8 cellular contexts compared by ENCODE assay signal in the genomic region with DNA sequence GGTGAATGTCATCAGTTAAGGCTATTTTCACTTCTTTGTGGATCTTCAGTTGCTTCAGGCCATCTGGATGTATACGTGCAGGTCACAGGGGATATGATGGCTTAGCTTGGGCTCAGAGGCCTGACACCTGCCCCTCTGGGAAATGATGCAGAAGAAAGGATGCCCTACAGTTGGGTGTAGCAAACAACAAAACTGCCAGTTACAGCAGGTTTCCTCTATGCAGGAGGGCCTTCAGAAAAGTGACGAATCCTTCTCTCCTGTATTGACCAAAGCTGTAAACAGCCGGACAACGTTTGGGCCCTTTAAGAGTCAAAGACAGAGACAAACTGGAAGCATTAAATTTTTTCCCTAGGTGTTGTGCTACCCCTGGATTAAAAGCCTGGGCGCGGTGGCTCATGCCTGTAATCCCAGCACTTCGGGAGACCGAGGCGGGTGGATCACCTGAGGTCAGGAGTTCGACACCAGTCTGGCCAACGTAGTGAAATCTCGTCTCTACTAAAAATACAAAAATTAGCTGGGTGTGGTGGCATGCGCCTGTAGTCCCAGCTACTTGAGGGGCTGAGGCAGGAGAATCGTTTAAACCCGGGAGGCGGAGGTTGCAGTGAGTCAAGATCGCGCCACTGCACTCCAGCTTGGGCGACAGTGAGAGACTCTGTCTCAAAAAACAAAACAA. TPM values are rescaled to one million over a fixed set of nuclear protein-coding genes. Genes with fewer than 3 reads are reported as not detected.
DNase-seq lines count a peak whose midpoint lies in the region; ATAC-seq and TF ChIP-seq lines count a peak whose summit lies in the region.
"Not testable (repeated sequence)": the region's sequence is repeated elsewhere in the genome, so short reads cannot be mapped to it uniquely, and the experiment has no call there.

No MANE protein-coding gene starts in this region.

- intact Hi-C loops in Calu3 (cut with micrococcal nuclease; ENCODE audit: unreplicated experiment); left lung (cut with DNase I): not testable (repeated sequence)
- intact Hi-C loops in ascending aorta (cut with DNase I), result loop anchor here (1.0 to 5.0 kb wide), 3 partner anchors 52 to 1501 kb away; a partner anchor contains a TSS

- H3K36me3 ChIP-seq in KOPT-K1 (ENCODE audit: insufficient read depth, low read length) (peaks cover 38% of the 10 kb centered on the region), ascending aorta (peaks cover 29 to 44% of the 10 kb centered on the region in 2 donors), left lung (peaks cover 0 to 50% of the 10 kb centered on the region in 2 donors), osteoblast (ENCODE audit: insufficient read depth, low read length) (peaks cover 23% of the 10 kb centered on the region), thoracic aorta (peaks cover 29% of the 10 kb centered on the region)

- peak overlapping the region; percentile 85 for H3K4me3 Mint-ChIP-seq in Calu3 (ENCODE audit: low read depth, unreplicated experiment)
- H3K4me3 Mint-ChIP-seq in T-helper 17 cell, result peak overlapping the region; percentile 98

- H3K4me1 ChIP-seq in ascending aorta (peaks cover 6 to 16% of the 10 kb centered on the region in 2 donors), left lung (peaks cover 0 to 40% of the 10 kb centered on the region in 2 donors), osteoblast (ENCODE audit: insufficient read depth, low read length) (peaks cover 32% of the 10 kb centered on the region), thoracic aorta (ENCODE audit: control insufficient read depth in 1 of 2, low read depth in 2 of 2) (peaks cover 11 to 31% of the 10 kb centered on the region in 2 donors)

- CTCF ChIA-PET in Calu3 (lab: Charles Lee), result interaction anchor here (0.6 kb wide), 1 partner anchor 49 kb away, joined by 3 read pairs; no protein-coding TSS in a partner anchor

- not testable (repeated sequence) for H3K4me1 Mint-ChIP-seq in Calu3 (ENCODE audit: low read depth, unreplicated experiment)
- peaks cover 26% of the 10 kb centered on the region for H3K4me1 Mint-ChIP-seq in T-helper 17 cell

- not testable (repeated sequence) for ATAC-seq in T-helper 17 cell; left lung; thoracic aorta (ENCODE audit: insufficient number of reproducible peaks, low FRiP score, low read depth)

- H3K36me3 Mint-ChIP-seq in Calu3 (ENCODE audit: insufficient read depth, unreplicated experiment) (peaks cover 51% of the 10 kb centered on the region), T-helper 17 cell (ENCODE audit: low read depth) (peaks cover 17% of the 10 kb centered on the region)

- H3K4me2 ChIP-seq in osteoblast (ENCODE audit: insufficient read depth, low read length), result peak overlapping the region; percentile 81

- not testable (repeated sequence) for DNase-seq in Calu3; T-helper 17 cell; ascending aorta (ENCODE audit: low spot score in 2 of 2); epithelial cell of proximal tubule (ENCODE audit: low read depth); left lung; thoracic aorta (ENCODE audit: low spot score)
- peak; percentile 13 for DNase-seq in osteoblast (ENCODE audit: insufficient read length, low spot score, missing footprints)

- H3K27ac Mint-ChIP-seq in Calu3 (ENCODE audit: unreplicated experiment) (peak overlapping the region; percentile 92), T-helper 17 cell (peak overlapping the region; percentile 98)

- not testable (repeated sequence) for TF ChIP-seq CTCF in Calu3 (IDR thresholded peaks at IDR 0.05; ENCODE audit: unreplicated experiment); ascending aorta (IDR thresholded peaks at IDR 0.05); epithelial cell of proximal tubule (conservative IDR thresholded peaks at IDR 0.05; ENCODE audit: low read depth, low read length); left lung (IDR thresholded peaks at IDR 0.05); osteoblast (IDR thresholded peaks at IDR 0.05; ENCODE audit: extremely low read depth, low read depth, low read length); thoracic aorta (IDR thresholded peaks at IDR 0.05)

- not testable (repeated sequence) for H3K9me3 ChIP-seq in KOPT-K1 (ENCODE audit: insufficient read depth, low read length, poor library complexity, severe bottlenecking); T-helper 17 cell (ENCODE audit: control insufficient read depth, low read length, poor library complexity, severe bottlenecking); ascending aorta; left lung; osteoblast (ENCODE audit: low read depth, low read length); thoracic aorta

- not testable (repeated sequence) for H3K27me3 Mint-ChIP-seq in Calu3 (ENCODE audit: unreplicated experiment); T-helper 17 cell

- not testable (repeated sequence) for H3K27me3 ChIP-seq in ascending aorta; left lung; osteoblast (ENCODE audit: insufficient read depth, low read length); thoracic aorta (replicated peaks; ENCODE audit: insufficient read depth)

- peak overlapping the region; percentile 72 to 88 for H3K4me3 ChIP-seq in ascending aorta
- peak overlapping the region; percentile 97 for H3K4me3 ChIP-seq in epithelial cell of proximal tubule (ENCODE audit: low read depth, low read length)
- peak overlapping the region; percentile 80 to 95 for H3K4me3 ChIP-seq in left lung
- H3K4me3 ChIP-seq in osteoblast (ENCODE audit: insufficient read depth, low read length), result peak overlapping the region; percentile 92
- H3K4me3 ChIP-seq in thoracic aorta, result peak overlapping the region; percentile 95

- peaks cover 29% of the 10 kb centered on the region for H3K79me2 ChIP-seq in osteoblast (ENCODE audit: insufficient read depth, low read length)

- not testable (repeated sequence) for H4K20me1 ChIP-seq in osteoblast (ENCODE audit: insufficient read depth, low read length)

- not testable (repeated sequence) for H3K9me3 Mint-ChIP-seq in Calu3 (ENCODE audit: low read depth, unreplicated experiment)

- peak overlapping the region; percentile 96 for H3K27ac ChIP-seq in KOPT-K1 (ENCODE audit: low read depth, low read length, poor library complexity, severe bottlenecking)
- H3K27ac ChIP-seq in ascending aorta, result peak overlapping the region; percentile 83 to 84
- peak overlapping the region; percentile 85 to 90 for H3K27ac ChIP-seq in left lung
- H3K27ac ChIP-seq in osteoblast (ENCODE audit: low read depth, low read length), result peak overlapping the region; percentile 76
- H3K27ac ChIP-seq in thoracic aorta, result peak overlapping the region; percentile 76 to 90

- peak overlapping the region; percentile 77 for H2AFZ ChIP-seq in osteoblast (ENCODE audit: low read length)

- TSS peak; percentile 66 for BruUV-seq in Calu3 (replicated peaks; lab: Mats Ljungman, UMichigan)

RNA-seq across cellular contexts. Expression of a gene that starts 49.3 kb away (rescaled TPM):
- 8.0 and 8.5 TPM in 2 replicates for total RNA-seq in Calu3 (2022)
- total RNA-seq in T-helper 17 cell, result 1 to 10 TPM in 1 of 2 donors, not detected in 1; 1.2 TPM
- total RNA-seq in ascending aorta, result not detected
- 21.8 and 35.4 TPM in 2 replicates for total RNA-seq in epithelial cell of proximal tubule
- 1 to 10 TPM; 1.6 to 3.4 TPM for total RNA-seq in left lung
- 0.72 and 0.88 TPM in 2 replicates for total RNA-seq in osteoblast
- total RNA-seq in thoracic aorta, result not detected

RNA-seq across cellular contexts. Expression of a gene that starts 49.6 kb away (rescaled TPM):
- total RNA-seq in Calu3 (2022), result 70.9 and 88.0 TPM in 2 replicates
- 10 to 100 TPM in 1 of 2 donors, 1 to 10 TPM in 1; 7.8 to 16.3 TPM for total RNA-seq in T-helper 17 cell
- total RNA-seq in ascending aorta, result not detected
- total RNA-seq in epithelial cell of proximal tubule, result 113 and 124 TPM in 2 replicates
- 10 to 100 TPM; 10.2 to 27.6 TPM for total RNA-seq in left lung
- total RNA-seq in osteoblast, result 10.9 and 14.1 TPM in 2 replicates
- 1 to 10 TPM; 1.4 to 5.7 TPM for total RNA-seq in thoracic aorta

RNA-seq across cellular contexts. Expression of a gene that starts 52.0 kb away (rescaled TPM):
- 67.1 and 67.7 TPM in 2 replicates for total RNA-seq in Calu3 (2022)
- 10 to 100 TPM; 31.6 to 40.5 TPM for total RNA-seq in T-helper 17 cell
- 294 TPM for total RNA-seq in ascending aorta
- 75.2 and 97.4 TPM in 2 replicates for total RNA-seq in epithelial cell of proximal tubule
- total RNA-seq in left lung, result 100 to 1,000 TPM; 140 to 207 TPM
- 99.2 and 105 TPM in 2 replicates for total RNA-seq in osteoblast
- total RNA-seq in thoracic aorta, result 100 to 1,000 TPM in 1 of 2 donors, 10 to 100 TPM in 1; 65.3 to 115 TPM

RNA-seq across cellular contexts. Expression of a gene that starts 52.6 kb away (rescaled TPM):
- total RNA-seq in Calu3 (2022), result not detected in 2 replicates
- not detected for total RNA-seq in T-helper 17 cell
- total RNA-seq in ascending aorta, result not detected
- not detected in 2 replicates for total RNA-seq in epithelial cell of proximal tubule
- total RNA-seq in left lung, result not detected
- not detected in 2 replicates for total RNA-seq in osteoblast
- not detected for total RNA-seq in thoracic aorta
